In genomic region chr6:83430606-83431544, GRCh38 we compare ENCODE assay signal across 8 cellular contexts. TPM values are rescaled to one million over a fixed set of nuclear protein-coding genes. Genes with fewer than 3 reads are reported as not detected.
DNase-seq lines count a peak whose midpoint lies in the region; ATAC-seq, FAIRE-seq and TF ChIP-seq lines count a peak whose summit lies in the region.

TSS of gene ME1 (minus strand) at chr6:83431051. CDS start at chr6:83430954, 97 bp downstream.

- in situ Hi-C loops in IMR-90 (cut with MboI; ENCODE audit: low sequenced_read_pairs) = no loop called here

- H3K9ac ChIP-seq in IMR-90 (ENCODE audit: low read depth, low read length) = peak within 1 kb of the TSS; percentile 93

- peaks cover 8% of the 10 kb centered on the region for H3K4me1 Mint-ChIP-seq in endothelial cell (ENCODE audit: unreplicated experiment)

- H2BK15ac ChIP-seq in IMR-90 (ENCODE audit: low read depth, low read length) = peak within 1 kb of the TSS; percentile 98; the same call in 2 of the 3 replicates

- peak within 1 kb of the TSS; percentile 94 to 95 for H4K8ac ChIP-seq in IMR-90 (ENCODE audit: low read depth in 2 of 2, low read length in 2 of 2)

- no peak for TF ChIP-seq CTCF in IMR-90 (conservative IDR thresholded peaks at IDR 0.05; ENCODE audit: low read depth, low read length)
- no peak for TF ChIP-seq CTCF in endothelial cell (IDR thresholded peaks at IDR 0.05; ENCODE audit: unreplicated experiment)

- TF ChIP-seq POLR2A in GM12892 (IDR thresholded peaks at IDR 0.05; ENCODE audit: low read depth, low read length) = no peak
- TF ChIP-seq POLR2A in IMR-90 (IDR thresholded peaks at IDR 0.05; ENCODE audit: low read depth, low read length) = peak; percentile 48

- POLR2A ChIA-PET in IMR-90 (lab: Charles Lee; ENCODE audit: unreplicated experiment) = no interaction called here

- no peaks in the 10 kb centered on the region for H3K27me3 ChIP-seq in IMR-90 (ENCODE audit: control insufficient read depth, insufficient read depth, low read length)

- peak within 1 kb of the TSS; percentile 100 for H3K4me2 ChIP-seq in IMR-90 (ENCODE audit: low read depth, low read length)

- peaks cover 3% of the 10 kb centered on the region for H3K27me3 Mint-ChIP-seq in endothelial cell (ENCODE audit: unreplicated experiment)

- dilution Hi-C loops in IMR-90 (cut with HindIII; ENCODE audit: low sequenced_read_pairs, unreplicated experiment) = no loop called here

- no peak for TF ChIP-seq RAD21 in IMR-90 (IDR thresholded peaks at IDR 0.05; ENCODE audit: low read length)

- peaks cover 7% of the 10 kb centered on the region for H3K4me1 ChIP-seq in IMR-90 (ENCODE audit: control insufficient read depth, insufficient read depth, low read length)

- peak within 1 kb of the TSS; percentile 95 for H2BK20ac ChIP-seq in IMR-90 (ENCODE audit: low read depth, low read length)

- peak within 1 kb of the TSS; percentile 82 for H2BK5ac ChIP-seq in IMR-90 (ENCODE audit: low read depth, low read length, poor library complexity, severe bottlenecking)

- FAIRE-seq in GM12892 (lab: Jason Lieb, UNC) = peak; percentile 82

- peaks cover 2% of the 10 kb centered on the region for H3K36me3 Mint-ChIP-seq in endothelial cell (ENCODE audit: low read depth, unreplicated experiment)

- H2AK9ac ChIP-seq in IMR-90 (replicated peaks; ENCODE audit: low read depth, low read length, poor library complexity) = peak within 1 kb of the TSS; percentile 92

- peak within 1 kb of the TSS; percentile 74 for H3K27ac ChIP-seq in IMR-90 (ENCODE audit: insufficient read depth, low read length)

- CTCF ChIA-PET in IMR-90 (lab: Yijun Ruan, JAX) = no interaction called here

- ATAC-seq in GM21825 (IDR thresholded peaks at IDR 0.05; ENCODE audit: unreplicated experiment) (peak; percentile 93), IMR-90 (ENCODE audit: low read depth) (peak; percentile 94)

- peak within 1 kb of the TSS; percentile 97 for H4K91ac ChIP-seq in IMR-90 (ENCODE audit: insufficient read depth, low read depth, low read length)

- no peaks in the 10 kb centered on the region for H4K20me1 ChIP-seq in IMR-90 (ENCODE audit: insufficient read depth, low read length)

- intact Hi-C loops in IMR-90 (cut with micrococcal nuclease) = loop anchor here (5.0 kb wide), 2 partner anchors 81 to 209 kb away; partner anchors contain the start of gene PRSS35

- DNase-seq in GM12892 (ENCODE audit: insufficient read length) = peak; percentile 42
- DNase-seq in IMR-90 = peak; percentile 86
- peak; percentile 10 to 30 for DNase-seq in activated CD4-positive, alpha-beta T cell treated with anti-CD3 and anti-CD28 coated beads, Interleukin-2, amount 50 U/mL, for 4 hours
- DNase-seq in endothelial cell (ENCODE audit: low spot score) = peak; percentile 63
- DNase-seq in medulla oblongata (ENCODE audit: extremely low spot score) = peak; percentile 74
- peak; percentile 57 for DNase-seq in stimulated activated CD8-positive, alpha-beta memory T cell treated with anti-CD3 and anti-CD28 coated beads, Interleukin-4, amount 100 ng/mL, for 48 hours
- DNase-seq in NCI-H1048 (lab: John Stamatoyannopoulos, UW) = no peak

- H3K4ac ChIP-seq in IMR-90 (ENCODE audit: low read depth, low read length) = peak within 1 kb of the TSS; percentile 100

- H3K9me3 Mint-ChIP-seq in endothelial cell (ENCODE audit: unreplicated experiment) = no peaks in the 10 kb centered on the region

- H3K56ac ChIP-seq in IMR-90 (ENCODE audit: extremely low read depth, insufficient read depth, low read length) = peak within 1 kb of the TSS; percentile 84

- peak within 1 kb of the TSS; percentile 88 for H3K4me3 Mint-ChIP-seq in endothelial cell (ENCODE audit: unreplicated experiment)

- H3K9me3 ChIP-seq in IMR-90 (ENCODE audit: control insufficient read depth, insufficient read depth, low read length) = no peaks in the 10 kb centered on the region

- H3K36me3 ChIP-seq in IMR-90 (ENCODE audit: control insufficient read depth, insufficient read depth, low read length) = no peaks in the 10 kb centered on the region

- peak within 1 kb of the TSS; percentile 99 for H2AFZ ChIP-seq in IMR-90 (replicated peaks; ENCODE audit: low read length, poor library complexity)

- peak within 1 kb of the TSS; percentile 97 for H3K14ac ChIP-seq in IMR-90 (replicated peaks; ENCODE audit: low read depth, low read length)

- peak within 1 kb of the TSS; percentile 97 for H3K4me3 ChIP-seq in IMR-90 (ENCODE audit: insufficient read depth, low read depth, low read length)

- peak within 1 kb of the TSS; percentile 99 for H2BK120ac ChIP-seq in IMR-90 (ENCODE audit: low read depth, low read length)

- peak within 1 kb of the TSS; percentile 96 for H3K18ac ChIP-seq in IMR-90 (ENCODE audit: low read depth, low read length)

- no peak within 1 kb of the TSS for H3K27ac Mint-ChIP-seq in endothelial cell (ENCODE audit: unreplicated experiment)

- peaks cover 5% of the 10 kb centered on the region; the same call in 1 of the 2 replicates for H3K9me1 ChIP-seq in IMR-90 (ENCODE audit: insufficient read depth, low read length)

- peak within 1 kb of the TSS; percentile 98 for H4K5ac ChIP-seq in IMR-90 (ENCODE audit: low read depth, low read length)

- no TSS peak for BruUV-seq in IMR-90 (replicated peaks; lab: Mats Ljungman, UMichigan)

- peak within 1 kb of the TSS; percentile 71 for H2AK5ac ChIP-seq in IMR-90 (ENCODE audit: low read depth, low read length)

- 10% methylated on average over 41 of the region's 74 CpGs; no CpG with 5 or more reads in 1 of the 2 experiments for WGBS in IMR-90 (ENCODE audit: extremely low coverage in 2 of 2, insufficient read length in 1 of 2), 2 experiments

- H3K79me1 ChIP-seq in IMR-90 (ENCODE audit: low read depth in 1 of 2, low read length in 2 of 2) = peaks cover 6 to 25% of the 10 kb centered on the region in 2 experiments

- peak within 1 kb of the TSS; percentile 97 for H3K23ac ChIP-seq in IMR-90 (ENCODE audit: low read depth, low read length)

TF ChIP-seq in IMR-90, 13 proteins besides CTCF, POLR2A, EP300 and RAD21:
- TF ChIP-seq SMC3 (IDR thresholded peaks at IDR 0.05; ENCODE audit: low read depth, low read length) = no peak
- TF ChIP-seq USF2 (IDR thresholded peaks at IDR 0.05; ENCODE audit: low read depth, low read length) = no peak
- no peak for TF ChIP-seq CEBPB (IDR thresholded peaks at IDR 0.05; ENCODE audit: low read depth, low read length)
- peak; percentile 98 for TF ChIP-seq NFE2L2 (IDR thresholded peaks at IDR 0.05; ENCODE audit: low read depth, low read length)
- peak; percentile 79 for TF ChIP-seq BHLHE40 (IDR thresholded peaks at IDR 0.05; ENCODE audit: low read depth, low read length)
- TF ChIP-seq MAFK (IDR thresholded peaks at IDR 0.05; ENCODE audit: low read depth, low read length) = peak; percentile 75
- no peak for TF ChIP-seq ELK1 (IDR thresholded peaks at IDR 0.05; ENCODE audit: borderline replicate concordance, low read depth, low read length)
- no peak for TF ChIP-seq RCOR1 (IDR thresholded peaks at IDR 0.05; ENCODE audit: insufficient replicate concordance, low read length)
- TF ChIP-seq CHD1 (IDR thresholded peaks at IDR 0.05; ENCODE audit: low read depth, low read length) = no peak
- TF ChIP-seq FOS (IDR thresholded peaks at IDR 0.05; ENCODE audit: low read depth, low read length) = peak; percentile 39; the same call in 1 of the 2 replicates
- peak; percentile 89; the same call in 1 of the 2 replicates for TF ChIP-seq MAZ (IDR thresholded peaks at IDR 0.05; ENCODE audit: borderline replicate concordance, low read depth, low read length)
- no peak for TF ChIP-seq RFX5 (IDR thresholded peaks at IDR 0.05; ENCODE audit: low read depth, low read length)
- 0 out of 2 replicates have a peak, but pooled peaks have one; percentile 7 for TF ChIP-seq MXI1 (IDR thresholded peaks at IDR 0.05; ENCODE audit: borderline replicate concordance, low read depth, low read length)

RNA-seq across cellular contexts. Expression of gene ME1, which starts in this region (rescaled TPM):
- polyA plus RNA-seq in GM12892 (2012; ENCODE audit: missing spikeins) = 1.7 TPM
- total RNA-seq in IMR-90 (2012; rRNA removed) = 24.4 and 32.2 TPM in 2 replicates
- polyA plus RNA-seq in IMR-90 (2012; rRNA removed) = 15.7 and 21.5 TPM in 2 replicates
- polyA plus RNA-seq in IMR-90 (2012; cell fraction: cytosol; rRNA removed) = 5.2 and 6.0 TPM in 2 replicates
- 2.4 and 15.3 TPM in 2 replicates for polyA plus RNA-seq in IMR-90 (2012; cell fraction: nucleus; rRNA removed; ENCODE audit: low replicate concordance)
- total RNA-seq in endothelial cell (ENCODE audit: unreplicated experiment) = 13.4 TPM
